Comparison of ENCODE assay signal across 9 cellular contexts in genomic region chr12:113260127-113260526, GRCh38. TPM values are rescaled to one million over a fixed set of nuclear protein-coding genes. Genes with fewer than 3 reads are reported as not detected.
A peak's percentile ranks its signal among the peaks of the same experiment; 100 is the strongest.
DNase-seq lines count a peak whose midpoint lies in the region; ATAC-seq and TF ChIP-seq lines count a peak whose summit lies in the region.
"Had no signal": no experiment of that assay in that cellular context is flagged by ENCODE, and none has a peak within 500 bp of the region (broad histone marks: within the 10 kb centered on the region; RNA-seq: fewer than 3 reads in every experiment).

No MANE protein-coding gene starts in this region.

- H3K27me3 ChIP-seq in H9 (ENCODE audit: insufficient read depth, low read length) (no peaks in the 10 kb centered on the region), Peyer's patch (no peaks in the 10 kb centered on the region), heart left ventricle (no peaks in the 10 kb centered on the region), endodermal cell (ENCODE audit: control insufficient read depth, insufficient read depth, low read length, poor library complexity, severe bottlenecking) (peaks cover 46% of the 10 kb centered on the region)

- no peaks in the 10 kb centered on the region for H3K27me3 Mint-ChIP-seq in H9 (ENCODE audit: low read depth)
- H3K27me3 Mint-ChIP-seq in endodermal cell (ENCODE audit: insufficient read depth), result peaks cover 26% of the 10 kb centered on the region

- H3K79me1 ChIP-seq in H9 (ENCODE audit: insufficient read depth, low read depth, low read length, poor library complexity, severe bottlenecking), result no peaks in the 10 kb centered on the region

- H3K9me3 ChIP-seq in H9 (ENCODE audit: control insufficient read depth, low read depth, low read length) (no peaks in the 10 kb centered on the region), Peyer's patch (no peaks in the 10 kb centered on the region), heart left ventricle (no peaks in the 10 kb centered on the region), endodermal cell (ENCODE audit: control insufficient read depth, low read length) (peaks cover 12% of the 10 kb centered on the region)

- ATAC-seq in heart left ventricle, result peak in 2 of 4 donors; percentile 6 to 34
- no peak for ATAC-seq in HG02571 (IDR thresholded peaks at IDR 0.05; ENCODE audit: unreplicated experiment)

- no peak overlapping the region for H3K18ac ChIP-seq in H9 (ENCODE audit: insufficient read length, low read depth, low read length)

- no peak overlapping the region for H3K56ac ChIP-seq in H9 (ENCODE audit: insufficient read length, low read depth, low read length)

- H3K4me3 ChIP-seq in Peyer's patch, result no peak overlapping the region
- no peak overlapping the region for H3K4me3 ChIP-seq in heart left ventricle
- H3K4me3 ChIP-seq in skin epidermis, result no peak overlapping the region
- H3K4me3 ChIP-seq in endodermal cell (ENCODE audit: low read length), result no peak overlapping the region

- no peak overlapping the region for H4K5ac ChIP-seq in H9 (ENCODE audit: insufficient read length, low read depth, low read length)

- TF ChIP-seq CTCF in H9 (conservative IDR thresholded peaks at IDR 0.05) (no peak), Peyer's patch (IDR thresholded peaks at IDR 0.05) (no peak), heart left ventricle (IDR thresholded peaks at IDR 0.05) (no peak), endodermal cell (conservative IDR thresholded peaks at IDR 0.05) (no peak)

- H2BK120ac ChIP-seq in H9 (ENCODE audit: low read depth, low read length, poor library complexity, severe bottlenecking), result no peak overlapping the region

- H3K27ac Mint-ChIP-seq in H9, result peak overlapping the region in 2 of 3 experiments; percentile 39 to 75; a peak in 4 of 7 replicates
- no peak overlapping the region for H3K27ac Mint-ChIP-seq in endodermal cell

- H3K4me1 Mint-ChIP-seq in H9, result peaks cover 13 to 16% of the 10 kb centered on the region in 2 experiments
- H3K4me1 Mint-ChIP-seq in endodermal cell, result peaks cover 16% of the 10 kb centered on the region

- H3K4me3 Mint-ChIP-seq in H9 (no peak overlapping the region; a peak in 1 of 5 replicates), endodermal cell (no peak overlapping the region)

- H3K4me1 ChIP-seq in H9 (ENCODE audit: insufficient read depth, low read length) (peaks cover 4% of the 10 kb centered on the region; the same call in 1 of the 2 replicates), Peyer's patch (peaks cover 0 to 23% (median 2%) of the 10 kb centered on the region in 4 donors), heart left ventricle (peaks cover 10 to 57% (median 39%) of the 10 kb centered on the region in 12 donors), endodermal cell (ENCODE audit: control insufficient read depth, insufficient read depth, low read length) (peaks cover 6% of the 10 kb centered on the region)

- no peaks in the 10 kb centered on the region for H4K20me1 ChIP-seq in H9 (ENCODE audit: control insufficient read depth, insufficient read depth, insufficient read length)

- no peak overlapping the region for H2BK15ac ChIP-seq in H9 (ENCODE audit: low read depth, low read length)

- no CpG with 5 or more reads among the region's 5 CpGs for WGBS in H9 (ENCODE audit: extremely low coverage, insufficient read length, low lambda C conversion rate)
- WGBS in heart left ventricle, 4 donors, result 50 to 61% (median 56%) methylated on average over 5 of the region's 5 CpGs
- 91 to 93% methylated on average over 5 of the region's 5 CpGs for WGBS in endodermal cell (ENCODE audit: insufficient coverage in 1 of 2, insufficient read length in 1 of 2), 2 experiments

- no peak overlapping the region for H2AFZ ChIP-seq in H9 (ENCODE audit: low read length)
- H2AFZ ChIP-seq: parathyroid adenoma had no signal

- DNase-seq in H9, result no peak
- DNase-seq in Peyer's patch, result peak in 1 of 3 donors; percentile 46
- DNase-seq in heart left ventricle, result peak in 1 of 5 donors; percentile 55
- no peak for DNase-seq in amniotic stem cell (lab: John Stamatoyannopoulos, UW)
- no peak for DNase-seq in NK-92 (lab: John Stamatoyannopoulos, UW; ENCODE audit: unreplicated experiment)
- no peak for DNase-seq in endodermal cell

- H3K36me3 ChIP-seq in Peyer's patch (peaks cover 0 to 10% (median 0%) of the 10 kb centered on the region in 3 donors), heart left ventricle (peaks cover 0 to 51% (median 31%) of the 10 kb centered on the region in 9 donors), endodermal cell (ENCODE audit: control insufficient read depth, insufficient read depth, low read length) (no peaks in the 10 kb centered on the region)

- intact Hi-C loops in heart left ventricle (cut with DNase I), result loop anchor here in 3 of 10 donors (2.0 to 5.0 kb wide), 2 partner anchors 33 to 39 kb away; partner anchors contain the start of gene TPCN1 (in 1 of the 3)

- no peak overlapping the region for H3T11ph ChIP-seq in H9 (ENCODE audit: low read length)

- H3K27ac ChIP-seq in H9 (ENCODE audit: insufficient read length, low read depth, low read length), result no peak overlapping the region
- H3K27ac ChIP-seq in Peyer's patch, result peak overlapping the region; percentile 16 to 73 (median 59)
- H3K27ac ChIP-seq in heart left ventricle, result peak overlapping the region; percentile 44 to 88 (median 74)
- H3K27ac ChIP-seq in skin epidermis, result peak overlapping the region in 12 of 21 experiments; percentile 13 to 75 (median 52)
- H3K27ac ChIP-seq in endodermal cell (ENCODE audit: low read depth, low read length), result no peak overlapping the region

- no peak overlapping the region for H2BK20ac ChIP-seq in H9 (ENCODE audit: low read depth, low read length, poor library complexity, severe bottlenecking)

- H2BK12ac ChIP-seq in H9 (ENCODE audit: insufficient read length, low read depth, low read length), result no peak overlapping the region

- H3K36me3 Mint-ChIP-seq in H9 (ENCODE audit: insufficient read depth in 1 of 3, low read depth in 3 of 3), result no peaks in the 10 kb centered on the region; a peak in 1 of 7 replicates
- peaks cover 7% of the 10 kb centered on the region for H3K36me3 Mint-ChIP-seq in endodermal cell (ENCODE audit: low read depth)

- H3K9ac ChIP-seq in H9 (ENCODE audit: extremely low read depth, insufficient read length, low read length), result no peak overlapping the region
- no peak overlapping the region for H3K9ac ChIP-seq in endodermal cell (ENCODE audit: extremely low read depth, low read length, poor library complexity, severe bottlenecking)
- H3K9ac ChIP-seq: parathyroid adenoma had no signal

- H3K9me3 Mint-ChIP-seq in H9 (no peaks in the 10 kb centered on the region), endodermal cell (peaks cover 8% of the 10 kb centered on the region)

- no peak overlapping the region for H3K14ac ChIP-seq in H9 (ENCODE audit: insufficient read depth, low read length)

- no peaks in the 10 kb centered on the region for H3K79me2 ChIP-seq in H9 (ENCODE audit: insufficient read depth, low read length)

- no peak overlapping the region for H4K91ac ChIP-seq in H9 (ENCODE audit: insufficient read length, low read depth, low read length)

- no peak overlapping the region for H2BK5ac ChIP-seq in H9 (ENCODE audit: insufficient read length, low read length)

- H3K4ac ChIP-seq in H9 (ENCODE audit: low read depth, low read length), result no peak overlapping the region

- TF ChIP-seq POLR2A in Peyer's patch (IDR thresholded peaks at IDR 0.05), result no peak
- no peak for TF ChIP-seq POLR2A in heart left ventricle (IDR thresholded peaks at IDR 0.05)

- no peak overlapping the region for H4K8ac ChIP-seq in H9 (replicated peaks; ENCODE audit: insufficient read length, low read depth, low read length)

- no peak overlapping the region for H3K4me2 ChIP-seq in H9 (ENCODE audit: insufficient read depth, insufficient read length, low read length)

- no peak overlapping the region for H2AK5ac ChIP-seq in H9 (ENCODE audit: insufficient read length, low read length)

- H3K23ac ChIP-seq in H9 (ENCODE audit: insufficient read length, low read depth, low read length), result no peak overlapping the region

- H3K23me2 ChIP-seq in H9 (ENCODE audit: insufficient read length, low read depth, low read length, poor library complexity, severe bottlenecking), result no peaks in the 10 kb centered on the region

RNA-seq across cellular contexts. Expression of gene TPCN1, which starts 38.9 kb away (rescaled TPM):
- total RNA-seq in H9 (2021) (13.5 and 16.1 TPM in 2 replicates), Peyer's patch (100 to 1,000 TPM in 3 of 4 donors, 10 to 100 TPM in 1; 66.7 to 199 (median 112) TPM), heart left ventricle (100 to 1,000 TPM in 4 of 9 donors, 10 to 100 TPM in 5; 52.1 to 136 (median 92.0) TPM), endodermal cell (10 to 100 TPM; 18.9 to 30.8 TPM)
- polyA plus RNA-seq in heart left ventricle, result 10 to 100 TPM; 22.6 to 75.1 TPM
- polyA plus RNA-seq in endodermal cell (2013, experiment 1 of 2), result 15.6 TPM
- 14.2 TPM for polyA plus RNA-seq in endodermal cell (2013, experiment 2 of 2)

Comparison
In these comparisons a context has a peak if more than half of its experiments do, and no peak if none do; other contexts are left out.
1. H3K27ac ChIP-seq: peak in Peyer's patch (4 of 4), heart left ventricle (12 of 12) and skin epidermis (12 of 21); none in H9 (single experiment) and endodermal cell (single experiment).